Comparison of ENCODE assay signal across 22 cellular contexts in genomic region chr21:36602735-36603134, GRCh38.
A peak's percentile ranks its signal among the peaks of the same experiment; 100 is the strongest.
DNase-seq lines count a peak whose midpoint lies in the region; ATAC-seq and TF ChIP-seq lines count a peak whose summit lies in the region.
"Had no signal": no experiment of that assay in that cellular context is flagged by ENCODE, and none has a peak within 500 bp of the region (broad histone marks: within the 10 kb centered on the region; RNA-seq: fewer than 3 reads in every experiment).

No MANE protein-coding gene starts in this region.

- no peaks in the 10 kb centered on the region for H3K36me3 Mint-ChIP-seq in activated naive CD4-positive, alpha-beta T cell treated with anti-CD3 and anti-CD28 coated beads for 36 hours (ENCODE audit: low read depth)
- no peaks in the 10 kb centered on the region for H3K36me3 Mint-ChIP-seq in neural crest cell (ENCODE audit: low read depth)
- H3K36me3 Mint-ChIP-seq: CD8-positive, alpha-beta memory T cell had no signal

- no peaks in the 10 kb centered on the region for H3F3A ChIP-seq in PC-3 (ENCODE audit: low read length, unreplicated experiment)

- 0 out of 2 replicates have a peak overlapping the region, but pooled peaks have one; percentile 21 for H2AFZ ChIP-seq in PC-3 (ENCODE audit: low read length)

- H3K4me1 Mint-ChIP-seq in activated naive CD4-positive, alpha-beta T cell treated with anti-CD3 and anti-CD28 coated beads for 36 hours (ENCODE audit: low read depth): peaks cover 17% of the 10 kb centered on the region
- H3K4me1 Mint-ChIP-seq in neural crest cell: no peaks in the 10 kb centered on the region
- H3K4me1 Mint-ChIP-seq: CD8-positive, alpha-beta memory T cell had no signal

- no peaks in the 10 kb centered on the region for H3K27me3 ChIP-seq in PC-3 (ENCODE audit: low read length)
- H3K27me3 ChIP-seq: BLaER1 treated with 17β-estradiol and CSF1 and Interleukin-3, amounts not matched to agents 10 nM and 100 nM had no signal

- intact Hi-C loops in activated naive CD4-positive, alpha-beta T cell treated with anti-CD3 and anti-CD28 coated beads for 36 hours (cut with micrococcal nuclease): no loop called here
- intact Hi-C loops in PC-3 (cut with micrococcal nuclease): no loop called here

- no peaks in the 10 kb centered on the region for H3K79me2 ChIP-seq in PC-3 (ENCODE audit: low read length)

- H3K9me2 ChIP-seq in PC-3 (replicated peaks; ENCODE audit: low read length): no peaks in the 10 kb centered on the region

- H3K4me3 ChIP-seq in PC-3 (ENCODE audit: low read length): no peak overlapping the region
- H3K4me3 ChIP-seq: BLaER1 treated with 17β-estradiol and CSF1 and Interleukin-3, amounts not matched to agents 10 nM and 100 nM had no signal

- H3K9me3 Mint-ChIP-seq in activated naive CD4-positive, alpha-beta T cell treated with anti-CD3 and anti-CD28 coated beads for 36 hours: no peaks in the 10 kb centered on the region
- peaks cover 2% of the 10 kb centered on the region for H3K9me3 Mint-ChIP-seq in neural crest cell

- peak overlapping the region; percentile 80 for H3K27ac Mint-ChIP-seq in activated naive CD4-positive, alpha-beta T cell treated with anti-CD3 and anti-CD28 coated beads for 36 hours
- peak overlapping the region; percentile 88 for H3K27ac Mint-ChIP-seq in neural crest cell (ENCODE audit: unreplicated experiment)
- H3K27ac Mint-ChIP-seq: CD8-positive, alpha-beta memory T cell had no signal

- CTCF ChIA-PET in activated naive CD4-positive, alpha-beta T cell treated with anti-CD3 and anti-CD28 coated beads for 36 hours (lab: Charles Lee): interaction anchor here (1.4 kb wide), 1 partner anchor 28 kb away, joined by 5 read pairs; no protein-coding TSS in a partner anchor
- CTCF ChIA-PET in PC-3 (lab: Charles Lee): no interaction called here

- TF ChIP-seq CTCF in PC-3 (conservative IDR thresholded peaks at IDR 0.05; ENCODE audit: low read depth, low read length) (no peak), neural crest cell (conservative IDR thresholded peaks at IDR 0.05) (no peak)

- DNase-seq in NCI-H2196 (lab: John Stamatoyannopoulos, UW; ENCODE audit: unreplicated experiment) (peak; percentile 27), NCI-H2196 treated with DMSO at 0.1 percent for 48 hours (lab: John Stamatoyannopoulos, UW; ENCODE audit: unreplicated experiment) (no peak), PC-3 (no peak), neural crest cell (ENCODE audit: low read depth, low spot score) (no peak)
- peak; percentile 6 for DNase-seq in activated naive CD4-positive, alpha-beta T cell treated with anti-CD3 and anti-CD28 coated beads for 36 hours
- DNase-seq in activated naive CD4-positive, alpha-beta T cell (lab: John Stamatoyannopoulos, UW): no peak
- DNase-seq: 8988T, Calu3, DMS153, GOT3, KBM-7, NCI-H1092 treated with DMSO at 0.1 percent for 48 hours, NCI-H1436 treated with DMSO at 0.1 percent for 48 hours, NCI-H1930, NCI-H524 treated with DMSO at 0.1 percent for 48 hours, NCI-H82, Right ventricle myocardium superior had no signal

- H3K27ac ChIP-seq in PC-3 (ENCODE audit: low read length): no peak overlapping the region
- H3K27ac ChIP-seq: BLaER1 treated with 17β-estradiol and CSF1 and Interleukin-3, amounts not matched to agents 10 nM and 100 nM had no signal

- no peaks in the 10 kb centered on the region for H3K36me3 ChIP-seq in PC-3 (ENCODE audit: low read depth, low read length)
- H3K36me3 ChIP-seq: BLaER1 treated with 17β-estradiol and CSF1 and Interleukin-3, amounts not matched to agents 10 nM and 100 nM had no signal

- H4K20me1 ChIP-seq in PC-3 (ENCODE audit: low read length): no peaks in the 10 kb centered on the region
- H4K20me1 ChIP-seq: BLaER1 treated with 17β-estradiol and CSF1 and Interleukin-3, amounts not matched to agents 10 nM and 100 nM had no signal

- no peaks in the 10 kb centered on the region for H3K9me3 ChIP-seq in PC-3 (ENCODE audit: low read length)

- no peak for ATAC-seq in PC-3
- no peak for ATAC-seq in GM21737 (IDR thresholded peaks at IDR 0.05; ENCODE audit: unreplicated experiment)
- no peak for ATAC-seq in HG03565 (IDR thresholded peaks at IDR 0.05; ENCODE audit: unreplicated experiment)
- ATAC-seq: HCT116 had no signal

- H3K4me3 Mint-ChIP-seq in activated naive CD4-positive, alpha-beta T cell treated with anti-CD3 and anti-CD28 coated beads for 36 hours: no peak overlapping the region
- no peak overlapping the region for H3K4me3 Mint-ChIP-seq in neural crest cell
- H3K4me3 Mint-ChIP-seq: CD8-positive, alpha-beta memory T cell had no signal

- no TSS peak for BruUV-seq in PC-3 (replicated peaks; lab: Mats Ljungman, UMichigan)

- H3K27me3 Mint-ChIP-seq in activated naive CD4-positive, alpha-beta T cell treated with anti-CD3 and anti-CD28 coated beads for 36 hours (ENCODE audit: low read depth): no peaks in the 10 kb centered on the region
- peaks cover 9% of the 10 kb centered on the region for H3K27me3 Mint-ChIP-seq in neural crest cell (ENCODE audit: low read depth)

- no peak overlapping the region for H3K9ac ChIP-seq in PC-3 (ENCODE audit: low read length)
- H3K9ac ChIP-seq: BLaER1 treated with 17β-estradiol and CSF1 and Interleukin-3, amounts not matched to agents 10 nM and 100 nM had no signal

- H3K4me2 ChIP-seq in PC-3 (ENCODE audit: low read length): no peak overlapping the region
- H3K4me2 ChIP-seq: BLaER1 treated with 17β-estradiol and CSF1 and Interleukin-3, amounts not matched to agents 10 nM and 100 nM had no signal

- H3K4me1 ChIP-seq in PC-3 (ENCODE audit: insufficient read depth, low read length): no peaks in the 10 kb centered on the region

- POLR2A ChIA-PET in PC-3 (lab: Charles Lee; ENCODE audit: unreplicated experiment): no interaction called here

Comparison
In these comparisons a context has a peak if more than half of its experiments do, and no peak if none do; other contexts are left out.
1. DNase-seq: peak in NCI-H2196 (single experiment) and activated naive CD4-positive, alpha-beta T cell treated with anti-CD3 and anti-CD28 coated beads for 36 hours (single experiment); none in NCI-H2196 treated with DMSO at 0.1 percent for 48 hours (single experiment), activated naive CD4-positive, alpha-beta T cell (0 of 4), PC-3 (single experiment) and neural crest cell (single experiment).